ENCODE assay signal across 1 cellular context in the genomic region with DNA sequence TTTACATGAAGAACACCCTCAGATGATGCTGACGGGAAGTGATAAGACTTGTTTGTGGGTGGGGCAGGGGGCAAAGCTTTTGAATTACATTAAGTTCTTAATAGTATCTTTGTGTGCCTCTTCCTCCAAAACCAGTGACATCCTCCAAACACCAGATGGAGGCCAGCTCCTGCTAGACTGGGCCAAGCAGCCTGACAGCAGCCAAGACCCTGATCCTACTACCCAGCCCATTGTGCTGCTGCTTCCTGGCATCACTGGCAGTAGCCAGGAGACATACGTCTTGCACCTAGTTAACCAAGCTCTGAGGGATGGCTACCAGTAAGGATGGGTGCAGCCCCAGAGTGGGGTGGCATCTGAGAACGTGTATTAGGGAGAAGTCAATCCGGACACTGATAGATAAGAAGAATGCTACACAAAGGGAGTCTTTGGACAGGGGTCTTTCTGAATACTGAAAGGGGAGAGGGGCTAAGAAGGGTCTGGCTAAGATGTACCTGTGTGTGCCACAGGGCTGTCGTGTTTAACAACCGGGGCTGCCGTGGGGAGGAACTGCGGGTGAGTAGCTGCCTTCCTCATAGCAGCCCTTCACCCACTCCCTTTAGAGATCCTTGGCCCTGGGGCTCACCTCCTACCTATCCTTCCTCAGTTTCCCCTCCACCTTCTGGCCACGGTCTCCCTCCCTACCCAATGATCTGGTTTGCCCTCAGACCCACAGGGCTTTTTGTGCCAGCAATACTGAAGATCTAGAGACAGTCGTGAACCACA.
TF ChIP-seq lines count a peak whose summit lies in the region.

No MANE protein-coding gene starts in this region.

TF ChIP-seq in HepG2, 621 proteins besides CTCF, POLR2A, EP300 and RAD21 (continued from another document and continues in another):
- TF ChIP-seq, protein P1, sequence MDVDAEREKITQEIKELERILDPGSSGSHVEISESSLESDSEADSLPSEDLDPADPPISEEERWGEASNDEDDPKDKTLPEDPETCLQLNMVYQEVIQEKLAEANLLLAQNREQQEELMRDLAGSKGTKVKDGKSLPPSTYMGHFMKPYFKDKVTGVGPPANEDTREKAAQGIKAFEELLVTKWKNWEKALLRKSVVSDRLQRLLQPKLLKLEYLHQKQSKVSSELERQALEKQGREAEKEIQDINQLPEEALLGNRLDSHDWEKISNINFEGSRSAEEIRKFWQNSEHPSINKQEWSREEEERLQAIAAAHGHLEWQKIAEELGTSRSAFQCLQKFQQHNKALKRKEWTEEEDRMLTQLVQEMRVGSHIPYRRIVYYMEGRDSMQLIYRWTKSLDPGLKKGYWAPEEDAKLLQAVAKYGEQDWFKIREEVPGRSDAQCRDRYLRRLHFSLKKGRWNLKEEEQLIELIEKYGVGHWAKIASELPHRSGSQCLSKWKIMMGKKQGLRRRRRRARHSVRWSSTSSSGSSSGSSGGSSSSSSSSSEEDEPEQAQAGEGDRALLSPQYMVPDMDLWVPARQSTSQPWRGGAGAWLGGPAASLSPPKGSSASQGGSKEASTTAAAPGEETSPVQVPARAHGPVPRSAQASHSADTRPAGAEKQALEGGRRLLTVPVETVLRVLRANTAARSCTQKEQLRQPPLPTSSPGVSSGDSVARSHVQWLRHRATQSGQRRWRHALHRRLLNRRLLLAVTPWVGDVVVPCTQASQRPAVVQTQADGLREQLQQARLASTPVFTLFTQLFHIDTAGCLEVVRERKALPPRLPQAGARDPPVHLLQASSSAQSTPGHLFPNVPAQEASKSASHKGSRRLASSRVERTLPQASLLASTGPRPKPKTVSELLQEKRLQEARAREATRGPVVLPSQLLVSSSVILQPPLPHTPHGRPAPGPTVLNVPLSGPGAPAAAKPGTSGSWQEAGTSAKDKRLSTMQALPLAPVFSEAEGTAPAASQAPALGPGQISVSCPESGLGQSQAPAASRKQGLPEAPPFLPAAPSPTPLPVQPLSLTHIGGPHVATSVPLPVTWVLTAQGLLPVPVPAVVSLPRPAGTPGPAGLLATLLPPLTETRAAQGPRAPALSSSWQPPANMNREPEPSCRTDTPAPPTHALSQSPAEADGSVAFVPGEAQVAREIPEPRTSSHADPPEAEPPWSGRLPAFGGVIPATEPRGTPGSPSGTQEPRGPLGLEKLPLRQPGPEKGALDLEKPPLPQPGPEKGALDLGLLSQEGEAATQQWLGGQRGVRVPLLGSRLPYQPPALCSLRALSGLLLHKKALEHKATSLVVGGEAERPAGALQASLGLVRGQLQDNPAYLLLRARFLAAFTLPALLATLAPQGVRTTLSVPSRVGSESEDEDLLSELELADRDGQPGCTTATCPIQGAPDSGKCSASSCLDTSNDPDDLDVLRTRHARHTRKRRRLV (CRISPR knock-in tag; IDR thresholded peaks at IDR 0.05), result no peak
- TF ChIP-seq, protein P2, sequence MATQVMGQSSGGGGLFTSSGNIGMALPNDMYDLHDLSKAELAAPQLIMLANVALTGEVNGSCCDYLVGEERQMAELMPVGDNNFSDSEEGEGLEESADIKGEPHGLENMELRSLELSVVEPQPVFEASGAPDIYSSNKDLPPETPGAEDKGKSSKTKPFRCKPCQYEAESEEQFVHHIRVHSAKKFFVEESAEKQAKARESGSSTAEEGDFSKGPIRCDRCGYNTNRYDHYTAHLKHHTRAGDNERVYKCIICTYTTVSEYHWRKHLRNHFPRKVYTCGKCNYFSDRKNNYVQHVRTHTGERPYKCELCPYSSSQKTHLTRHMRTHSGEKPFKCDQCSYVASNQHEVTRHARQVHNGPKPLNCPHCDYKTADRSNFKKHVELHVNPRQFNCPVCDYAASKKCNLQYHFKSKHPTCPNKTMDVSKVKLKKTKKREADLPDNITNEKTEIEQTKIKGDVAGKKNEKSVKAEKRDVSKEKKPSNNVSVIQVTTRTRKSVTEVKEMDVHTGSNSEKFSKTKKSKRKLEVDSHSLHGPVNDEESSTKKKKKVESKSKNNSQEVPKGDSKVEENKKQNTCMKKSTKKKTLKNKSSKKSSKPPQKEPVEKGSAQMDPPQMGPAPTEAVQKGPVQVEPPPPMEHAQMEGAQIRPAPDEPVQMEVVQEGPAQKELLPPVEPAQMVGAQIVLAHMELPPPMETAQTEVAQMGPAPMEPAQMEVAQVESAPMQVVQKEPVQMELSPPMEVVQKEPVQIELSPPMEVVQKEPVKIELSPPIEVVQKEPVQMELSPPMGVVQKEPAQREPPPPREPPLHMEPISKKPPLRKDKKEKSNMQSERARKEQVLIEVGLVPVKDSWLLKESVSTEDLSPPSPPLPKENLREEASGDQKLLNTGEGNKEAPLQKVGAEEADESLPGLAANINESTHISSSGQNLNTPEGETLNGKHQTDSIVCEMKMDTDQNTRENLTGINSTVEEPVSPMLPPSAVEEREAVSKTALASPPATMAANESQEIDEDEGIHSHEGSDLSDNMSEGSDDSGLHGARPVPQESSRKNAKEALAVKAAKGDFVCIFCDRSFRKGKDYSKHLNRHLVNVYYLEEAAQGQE (IDR thresholded peaks at IDR 0.05; ENCODE audit: borderline replicate concordance in 1 of 2, low read depth in 1 of 2, low read length in 2 of 2), result no peak
- TF ChIP-seq HDAC6 (IDR thresholded peaks at IDR 0.05; ENCODE audit: low read depth, low read length) (no peak), ZNF567 (CRISPR knock-in tag; IDR thresholded peaks at IDR 0.05; ENCODE audit: borderline replicate concordance) (no peak), SIN3B (IDR thresholded peaks at IDR 0.05; ENCODE audit: low read length) (no peak), STAT5B (CRISPR knock-in tag; IDR thresholded peaks at IDR 0.05) (no peak), RBFOX2 (IDR thresholded peaks at IDR 0.05; ENCODE audit: low read depth, low read length) (peak; percentile 58), ZNF354B (CRISPR knock-in tag; IDR thresholded peaks at IDR 0.05) (no peak), RXRB (CRISPR knock-in tag; IDR thresholded peaks at IDR 0.05; ENCODE audit: borderline replicate concordance) (no peak), ZNF737 (CRISPR knock-in tag; IDR thresholded peaks at IDR 0.05; ENCODE audit: borderline replicate concordance) (no peak), CBX1 (IDR thresholded peaks at IDR 0.05; ENCODE audit: low read depth) (no peak), SRSF9 (IDR thresholded peaks at IDR 0.05; ENCODE audit: borderline replicate concordance, insufficient read depth, low read depth, low read length, poor library complexity, severe bottlenecking) (no peak), ARHGAP35 (CRISPR knock-in tag; IDR thresholded peaks at IDR 0.05; ENCODE audit: borderline replicate concordance) (no peak), FOXA3 (CRISPR knock-in tag; IDR thresholded peaks at IDR 0.05) (no peak), ZSCAN31 (CRISPR knock-in tag; IDR thresholded peaks at IDR 0.05; ENCODE audit: low read depth) (no peak), JUN (CRISPR knock-in tag; IDR thresholded peaks at IDR 0.05) (no peak), ZNF891 (CRISPR knock-in tag; IDR thresholded peaks at IDR 0.05) (no peak), TBL1XR1 (IDR thresholded peaks at IDR 0.05; ENCODE audit: borderline replicate concordance, low read length, partially characterized antibody) (no peak), EED (CRISPR knock-in tag; IDR thresholded peaks at IDR 0.05) (no peak), ZNF776 (CRISPR knock-in tag; IDR thresholded peaks at IDR 0.05) (no peak), ZBTB8A (CRISPR knock-in tag; IDR thresholded peaks at IDR 0.05; ENCODE audit: borderline replicate concordance, low read depth) (no peak), TP53 (CRISPR knock-in tag; conservative IDR thresholded peaks at IDR 0.05) (no peak), ZNF432 (CRISPR knock-in tag; IDR thresholded peaks at IDR 0.05; ENCODE audit: borderline replicate concordance) (no peak), ZFP82 (CRISPR knock-in tag; IDR thresholded peaks at IDR 0.05; ENCODE audit: borderline replicate concordance) (no peak), ZNF260 (CRISPR knock-in tag; IDR thresholded peaks at IDR 0.05; ENCODE audit: borderline replicate concordance, low read depth) (no peak), MIER3 (CRISPR knock-in tag; IDR thresholded peaks at IDR 0.05; ENCODE audit: borderline replicate concordance) (peak; percentile 26; the same call in 1 of the 2 replicates)
- TF ChIP-seq, protein P3, sequence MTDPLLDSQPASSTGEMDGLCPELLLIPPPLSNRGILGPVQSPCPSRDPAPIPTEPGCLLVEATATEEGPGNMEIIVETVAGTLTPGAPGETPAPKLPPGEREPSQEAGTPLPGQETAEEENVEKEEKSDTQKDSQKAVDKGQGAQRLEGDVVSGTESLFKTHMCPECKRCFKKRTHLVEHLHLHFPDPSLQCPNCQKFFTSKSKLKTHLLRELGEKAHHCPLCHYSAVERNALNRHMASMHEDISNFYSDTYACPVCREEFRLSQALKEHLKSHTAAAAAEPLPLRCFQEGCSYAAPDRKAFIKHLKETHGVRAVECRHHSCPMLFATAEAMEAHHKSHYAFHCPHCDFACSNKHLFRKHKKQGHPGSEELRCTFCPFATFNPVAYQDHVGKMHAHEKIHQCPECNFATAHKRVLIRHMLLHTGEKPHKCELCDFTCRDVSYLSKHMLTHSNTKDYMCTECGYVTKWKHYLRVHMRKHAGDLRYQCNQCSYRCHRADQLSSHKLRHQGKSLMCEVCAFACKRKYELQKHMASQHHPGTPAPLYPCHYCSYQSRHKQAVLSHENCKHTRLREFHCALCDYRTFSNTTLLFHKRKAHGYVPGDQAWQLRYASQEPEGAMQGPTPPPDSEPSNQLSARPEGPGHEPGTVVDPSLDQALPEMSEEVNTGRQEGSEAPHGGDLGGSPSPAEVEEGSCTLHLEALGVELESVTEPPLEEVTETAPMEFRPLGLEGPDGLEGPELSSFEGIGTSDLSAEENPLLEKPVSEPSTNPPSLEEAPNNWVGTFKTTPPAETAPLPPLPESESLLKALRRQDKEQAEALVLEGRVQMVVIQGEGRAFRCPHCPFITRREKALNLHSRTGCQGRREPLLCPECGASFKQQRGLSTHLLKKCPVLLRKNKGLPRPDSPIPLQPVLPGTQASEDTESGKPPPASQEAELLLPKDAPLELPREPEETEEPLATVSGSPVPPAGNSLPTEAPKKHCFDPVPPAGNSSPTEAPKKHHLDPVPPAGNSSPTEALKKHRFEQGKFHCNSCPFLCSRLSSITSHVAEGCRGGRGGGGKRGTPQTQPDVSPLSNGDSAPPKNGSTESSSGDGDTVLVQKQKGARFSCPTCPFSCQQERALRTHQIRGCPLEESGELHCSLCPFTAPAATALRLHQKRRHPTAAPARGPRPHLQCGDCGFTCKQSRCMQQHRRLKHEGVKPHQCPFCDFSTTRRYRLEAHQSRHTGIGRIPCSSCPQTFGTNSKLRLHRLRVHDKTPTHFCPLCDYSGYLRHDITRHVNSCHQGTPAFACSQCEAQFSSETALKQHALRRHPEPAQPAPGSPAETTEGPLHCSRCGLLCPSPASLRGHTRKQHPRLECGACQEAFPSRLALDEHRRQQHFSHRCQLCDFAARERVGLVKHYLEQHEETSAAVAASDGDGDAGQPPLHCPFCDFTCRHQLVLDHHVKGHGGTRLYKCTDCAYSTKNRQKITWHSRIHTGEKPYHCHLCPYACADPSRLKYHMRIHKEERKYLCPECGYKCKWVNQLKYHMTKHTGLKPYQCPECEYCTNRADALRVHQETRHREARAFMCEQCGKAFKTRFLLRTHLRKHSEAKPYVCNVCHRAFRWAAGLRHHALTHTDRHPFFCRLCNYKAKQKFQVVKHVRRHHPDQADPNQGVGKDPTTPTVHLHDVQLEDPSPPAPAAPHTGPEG (CRISPR knock-in tag; IDR thresholded peaks at IDR 0.05), result no peak
- TF ChIP-seq, protein P4, sequence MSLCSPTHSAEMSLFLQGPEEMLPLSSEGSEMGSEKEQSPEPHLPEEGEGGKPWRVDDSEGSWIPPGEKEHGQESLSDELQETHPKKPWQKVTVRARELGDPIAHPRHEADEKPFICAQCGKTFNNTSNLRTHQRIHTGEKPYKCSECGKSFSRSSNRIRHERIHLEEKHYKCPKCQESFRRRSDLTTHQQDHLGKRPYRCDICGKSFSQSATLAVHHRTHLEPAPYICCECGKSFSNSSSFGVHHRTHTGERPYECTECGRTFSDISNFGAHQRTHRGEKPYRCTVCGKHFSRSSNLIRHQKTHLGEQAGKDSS (CRISPR knock-in tag; IDR thresholded peaks at IDR 0.05; ENCODE audit: borderline replicate concordance, low read depth), result no peak
- TF ChIP-seq, protein P5, sequence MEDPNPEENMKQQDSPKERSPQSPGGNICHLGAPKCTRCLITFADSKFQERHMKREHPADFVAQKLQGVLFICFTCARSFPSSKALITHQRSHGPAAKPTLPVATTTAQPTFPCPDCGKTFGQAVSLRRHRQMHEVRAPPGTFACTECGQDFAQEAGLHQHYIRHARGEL (CRISPR knock-in tag; IDR thresholded peaks at IDR 0.05), result no peak
- TF ChIP-seq, protein P6, sequence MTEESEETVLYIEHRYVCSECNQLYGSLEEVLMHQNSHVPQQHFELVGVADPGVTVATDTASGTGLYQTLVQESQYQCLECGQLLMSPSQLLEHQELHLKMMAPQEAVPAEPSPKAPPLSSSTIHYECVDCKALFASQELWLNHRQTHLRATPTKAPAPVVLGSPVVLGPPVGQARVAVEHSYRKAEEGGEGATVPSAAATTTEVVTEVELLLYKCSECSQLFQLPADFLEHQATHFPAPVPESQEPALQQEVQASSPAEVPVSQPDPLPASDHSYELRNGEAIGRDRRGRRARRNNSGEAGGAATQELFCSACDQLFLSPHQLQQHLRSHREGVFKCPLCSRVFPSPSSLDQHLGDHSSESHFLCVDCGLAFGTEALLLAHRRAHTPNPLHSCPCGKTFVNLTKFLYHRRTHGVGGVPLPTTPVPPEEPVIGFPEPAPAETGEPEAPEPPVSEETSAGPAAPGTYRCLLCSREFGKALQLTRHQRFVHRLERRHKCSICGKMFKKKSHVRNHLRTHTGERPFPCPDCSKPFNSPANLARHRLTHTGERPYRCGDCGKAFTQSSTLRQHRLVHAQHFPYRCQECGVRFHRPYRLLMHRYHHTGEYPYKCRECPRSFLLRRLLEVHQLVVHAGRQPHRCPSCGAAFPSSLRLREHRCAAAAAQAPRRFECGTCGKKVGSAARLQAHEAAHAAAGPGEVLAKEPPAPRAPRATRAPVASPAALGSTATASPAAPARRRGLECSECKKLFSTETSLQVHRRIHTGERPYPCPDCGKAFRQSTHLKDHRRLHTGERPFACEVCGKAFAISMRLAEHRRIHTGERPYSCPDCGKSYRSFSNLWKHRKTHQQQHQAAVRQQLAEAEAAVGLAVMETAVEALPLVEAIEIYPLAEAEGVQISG (CRISPR knock-in tag; IDR thresholded peaks at IDR 0.05), result no peak; the same call in 1 of the 2 replicates
- TF ChIP-seq, protein P7, sequence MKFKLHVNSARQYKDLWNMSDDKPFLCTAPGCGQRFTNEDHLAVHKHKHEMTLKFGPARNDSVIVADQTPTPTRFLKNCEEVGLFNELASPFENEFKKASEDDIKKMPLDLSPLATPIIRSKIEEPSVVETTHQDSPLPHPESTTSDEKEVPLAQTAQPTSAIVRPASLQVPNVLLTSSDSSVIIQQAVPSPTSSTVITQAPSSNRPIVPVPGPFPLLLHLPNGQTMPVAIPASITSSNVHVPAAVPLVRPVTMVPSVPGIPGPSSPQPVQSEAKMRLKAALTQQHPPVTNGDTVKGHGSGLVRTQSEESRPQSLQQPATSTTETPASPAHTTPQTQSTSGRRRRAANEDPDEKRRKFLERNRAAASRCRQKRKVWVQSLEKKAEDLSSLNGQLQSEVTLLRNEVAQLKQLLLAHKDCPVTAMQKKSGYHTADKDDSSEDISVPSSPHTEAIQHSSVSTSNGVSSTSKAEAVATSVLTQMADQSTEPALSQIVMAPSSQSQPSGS (CRISPR knock-in tag; IDR thresholded peaks at IDR 0.05), result no peak
- TF ChIP-seq, protein P8, sequence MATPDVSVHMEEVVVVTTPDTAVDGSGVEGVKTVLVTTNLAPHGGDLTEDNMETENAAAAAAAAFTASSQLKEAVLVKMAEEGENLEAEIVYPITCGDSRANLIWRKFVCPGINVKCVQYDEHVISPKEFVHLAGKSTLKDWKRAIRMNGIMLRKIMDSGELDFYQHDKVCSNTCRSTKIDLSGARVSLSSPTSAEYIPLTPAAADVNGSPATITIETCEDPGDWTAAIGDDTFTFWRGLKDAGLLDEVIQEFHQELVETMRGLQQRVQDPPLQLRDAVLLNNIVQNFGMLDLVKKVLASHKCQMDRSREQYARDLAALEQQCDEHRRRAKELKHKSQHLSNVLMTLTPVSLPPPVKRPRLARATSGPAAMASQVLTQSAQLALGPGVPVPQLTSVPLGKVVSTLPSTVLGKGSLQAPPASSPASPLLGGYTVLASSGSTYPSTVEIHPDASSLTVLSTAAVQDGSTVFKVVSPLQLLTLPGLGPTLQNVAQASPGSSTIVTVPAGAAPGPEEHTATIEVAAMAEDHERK (CRISPR knock-in tag; IDR thresholded peaks at IDR 0.05; ENCODE audit: low read depth), result no peak
